In the genomic region with DNA sequence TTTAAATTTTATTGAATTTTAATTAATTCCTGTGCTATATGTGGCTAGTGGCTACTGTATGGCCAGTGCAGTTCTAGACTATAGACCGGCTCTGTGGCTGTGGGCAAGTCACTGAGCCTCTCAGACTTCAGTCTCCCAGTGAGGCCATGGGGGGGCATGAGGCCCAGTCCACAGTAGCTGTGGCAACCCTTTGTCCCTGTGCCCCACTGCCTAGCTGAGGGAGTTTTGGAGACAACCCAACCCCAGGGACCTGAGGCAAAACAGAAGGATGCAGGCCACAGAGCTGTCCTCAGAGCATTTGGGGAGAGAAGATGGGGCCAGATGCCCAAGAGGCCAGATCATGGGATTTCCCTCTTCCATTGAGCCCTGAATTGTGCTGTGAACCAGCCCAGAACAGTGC, we compare ENCODE assay signal across 1 cellular context.
TF ChIP-seq lines count a peak whose summit lies in the region.

No MANE protein-coding gene starts in this region.

TF ChIP-seq in IMR-90, 13 proteins besides CTCF, POLR2A, EP300 and RAD21:
- no peak for TF ChIP-seq ELK1 (IDR thresholded peaks at IDR 0.05; ENCODE audit: borderline replicate concordance, low read depth, low read length)
- TF ChIP-seq CEBPB (IDR thresholded peaks at IDR 0.05; ENCODE audit: low read depth, low read length), result no peak
- TF ChIP-seq RFX5 (IDR thresholded peaks at IDR 0.05; ENCODE audit: low read depth, low read length), result no peak
- no peak for TF ChIP-seq CHD1 (IDR thresholded peaks at IDR 0.05; ENCODE audit: low read depth, low read length)
- no peak for TF ChIP-seq MAFK (IDR thresholded peaks at IDR 0.05; ENCODE audit: low read depth, low read length)
- TF ChIP-seq MAZ (IDR thresholded peaks at IDR 0.05; ENCODE audit: borderline replicate concordance, low read depth, low read length), result no peak
- TF ChIP-seq SMC3 (IDR thresholded peaks at IDR 0.05; ENCODE audit: low read depth, low read length), result no peak
- TF ChIP-seq NFE2L2 (IDR thresholded peaks at IDR 0.05; ENCODE audit: low read depth, low read length), result no peak
- no peak for TF ChIP-seq MXI1 (IDR thresholded peaks at IDR 0.05; ENCODE audit: borderline replicate concordance, low read depth, low read length)
- TF ChIP-seq USF2 (IDR thresholded peaks at IDR 0.05; ENCODE audit: low read depth, low read length), result no peak
